ENCODE assay signal across 16 cellular contexts in the genomic region with DNA sequence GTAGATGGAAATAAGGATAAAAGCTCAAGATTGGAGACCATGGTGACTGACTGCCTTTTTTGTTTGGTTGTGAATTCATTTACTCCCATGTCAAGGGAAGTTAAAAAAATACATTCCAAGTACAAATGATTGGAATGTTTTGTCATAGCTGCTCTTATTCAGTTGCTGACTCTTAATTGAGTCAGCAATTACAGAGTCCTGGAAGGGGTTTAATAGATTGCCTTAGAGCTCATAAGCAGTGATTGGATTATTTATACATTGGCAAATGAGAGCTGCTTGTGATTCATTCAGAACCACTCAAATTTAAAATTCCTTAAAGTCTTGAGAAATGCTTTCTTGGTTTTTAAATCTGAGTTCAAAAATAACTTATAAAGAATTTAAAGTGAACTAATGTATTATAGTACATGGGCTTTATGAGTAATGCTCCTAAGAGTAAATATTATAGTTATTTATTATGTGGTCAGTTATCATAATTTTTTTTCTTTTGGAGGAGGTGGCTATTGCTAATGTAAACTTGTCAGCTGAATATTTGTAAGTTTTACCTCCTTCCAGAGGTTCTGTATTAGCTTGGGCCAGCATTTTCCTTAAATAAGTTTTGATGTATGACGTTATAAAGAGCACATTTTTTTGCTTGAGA. TPM values are rescaled to one million over a fixed set of nuclear protein-coding genes. Genes with fewer than 3 reads are reported as not detected.
DNase-seq lines count a peak whose midpoint lies in the region; ATAC-seq and TF ChIP-seq lines count a peak whose summit lies in the region.
"Had no signal": no experiment of that assay in that cellular context is flagged by ENCODE, and none has a peak within 500 bp of the region (broad histone marks: within the 10 kb centered on the region; RNA-seq: fewer than 3 reads in every experiment).

No MANE protein-coding gene starts in this region.

- H3K27ac ChIP-seq in gastroesophageal sphincter, result no peak overlapping the region
- H3K27ac ChIP-seq: HL-60, left ventricle myocardium inferior, prostate gland had no signal

- H3K4me3 ChIP-seq in HFF-Myc (replicated peaks; ENCODE audit: low read depth, low read length) (no peak overlapping the region), gastroesophageal sphincter (no peak overlapping the region)
- H3K4me3 ChIP-seq: left ventricle myocardium inferior, prostate gland had no signal

- no peak for TF ChIP-seq POLR2A in gastroesophageal sphincter (IDR thresholded peaks at IDR 0.05)

- ATAC-seq in gastroesophageal sphincter, result peak; percentile 53
- ATAC-seq: Right ventricle myocardium inferior had no signal

- H3K27me3 ChIP-seq in gastroesophageal sphincter, result no peaks in the 10 kb centered on the region
- H3K27me3 ChIP-seq: BE2C had no signal

- 14 to 25% methylated on average over 1 of the region's 1 CpG for WGBS in gastroesophageal sphincter (ENCODE audit: low coverage in 1 of 2), 2 donors

- TF ChIP-seq CTCF in HFF-Myc (IDR thresholded peaks at IDR 0.05; ENCODE audit: low read depth, low read length, missing control alignments), result no peak
- no peak for TF ChIP-seq CTCF in gastroesophageal sphincter (IDR thresholded peaks at IDR 0.05)

- peaks cover 0 to 74% (median 15%) of the 10 kb centered on the region in 3 donors for H3K4me1 ChIP-seq in gastroesophageal sphincter
- H3K4me1 ChIP-seq: BE2C, prostate gland had no signal

- DNase-seq in A172 (ENCODE audit: low spot score) (peak; percentile 70), HFF-Myc (ENCODE audit: extremely low read depth, low read depth) (peak; percentile 20), amniotic stem cell (lab: John Stamatoyannopoulos, UW) (peak; percentile 54), cerebellar nuclear complex (lab: John Stamatoyannopoulos, UW) (no peak), GM19240 (ENCODE audit: insufficient read length, low spot score) (no peak), pons (ENCODE audit: low spot score) (no peak)
- no peak for DNase-seq in activated CD8-positive, alpha-beta memory T cell treated with anti-CD3 and anti-CD28 coated beads for 24 hours
- DNase-seq: activated CD4-positive, alpha-beta T cell treated with anti-CD3 and anti-CD28 coated beads for 1 hour; activated naive CD4-positive, alpha-beta T cell treated with anti-CD3 and anti-CD28 coated beads, Interleukin-2, amount 10 ng/mL, durations not matched to agents 7 days and 5 days; BE2C; left ventricle myocardium inferior; NCI-H1930 had no signal

- no peak for TF ChIP-seq EP300 in gastroesophageal sphincter (IDR thresholded peaks at IDR 0.05)

- peaks cover 0 to 2% of the 10 kb centered on the region in 2 donors for H3K36me3 ChIP-seq in gastroesophageal sphincter
- H3K36me3 ChIP-seq: left ventricle myocardium inferior, prostate gland had no signal

- no peaks in the 10 kb centered on the region for H3K9me3 ChIP-seq in gastroesophageal sphincter
- H3K9me3 ChIP-seq: BE2C, left ventricle myocardium inferior, prostate gland had no signal

RNA-seq across cellular contexts. Expression of a gene that starts 13.6 kb away (rescaled TPM):
- 16.3 and 17.7 TPM in 2 replicates for total RNA-seq in A172 (2014; rRNA removed; shearing (Covaris generic))
- 100 to 1,000 TPM in 1 of 4 donors, 10 to 100 TPM in 3; 45.5 to 112 (median 63.5) TPM for total RNA-seq in gastroesophageal sphincter

Comparison
In these comparisons a context has a peak if more than half of its experiments do, and no peak if none do; other contexts are left out.
1. DNase-seq: peak in A172 (single experiment), HFF-Myc (single experiment) and amniotic stem cell (single experiment); none in cerebellar nuclear complex (0 of 2), GM19240 (single experiment), activated CD8-positive, alpha-beta memory T cell treated with anti-CD3 and anti-CD28 coated beads for 24 hours (single experiment) and pons (single experiment).